Comparison of ENCODE assay signal across 21 cellular contexts in genomic region chr4:3856604-3857204, GRCh38.
DNase-seq lines count a peak whose midpoint lies in the region; ATAC-seq, FAIRE-seq and TF ChIP-seq lines count a peak whose summit lies in the region.
"Had no signal": no experiment of that assay in that cellular context is flagged by ENCODE, and none has a peak within 500 bp of the region (broad histone marks: within the 10 kb centered on the region; RNA-seq: fewer than 3 reads in every experiment).

No MANE protein-coding gene starts in this region.

- no peak overlapping the region for H3K4me3 Mint-ChIP-seq in neural crest cell
- H3K4me3 Mint-ChIP-seq: CD4-positive, alpha-beta T cell; HFFc6 had no signal

- H4K8ac ChIP-seq in H1 (ENCODE audit: extremely low read depth, insufficient read depth, low read length), result no peak overlapping the region

- H3K18ac ChIP-seq in H1 (ENCODE audit: extremely low read depth, low read length), result no peak overlapping the region

- H3K4me3 ChIP-seq in left ventricle myocardium inferior, result no peak overlapping the region
- no peak overlapping the region for H3K4me3 ChIP-seq in H1 (ENCODE audit: extremely low read depth in 1 of 4, insufficient read depth in 2 of 4, low read depth in 3 of 4, low read length in 4 of 4)
- H3K4me3 ChIP-seq: A549 had no signal

- H3K36me3 Mint-ChIP-seq in neural crest cell (ENCODE audit: low read depth), result no peaks in the 10 kb centered on the region

- H3K27ac Mint-ChIP-seq in neural crest cell (ENCODE audit: unreplicated experiment), result peak overlapping the region; percentile 19
- H3K27ac Mint-ChIP-seq: CD4-positive, alpha-beta T cell; HFFc6 had no signal

- no peaks in the 10 kb centered on the region for H3K79me1 ChIP-seq in H1 (ENCODE audit: low read depth, low read length)

- no peak for TF ChIP-seq CTCF in left ventricle myocardium inferior (IDR thresholded peaks at IDR 0.05; ENCODE audit: borderline replicate concordance)
- no peak for TF ChIP-seq CTCF in H1 (IDR thresholded peaks at IDR 0.05; ENCODE audit: control extremely low read depth in 1 of 3, insufficient read depth in 1 of 3, low read depth in 1 of 3, low read length in 3 of 3)
- no peak for TF ChIP-seq CTCF in neural crest cell (conservative IDR thresholded peaks at IDR 0.05)

- H3K27ac ChIP-seq in left ventricle myocardium inferior (replicated peaks) (no peak overlapping the region), H1 (ENCODE audit: low read depth, low read length) (no peak overlapping the region)
- H3K27ac ChIP-seq: 22Rv1, A549, C4-2B had no signal

- H3K4me1 Mint-ChIP-seq in neural crest cell, result peaks cover under 1% of the 10 kb centered on the region

- no peak overlapping the region for H3K56ac ChIP-seq in H1 (replicated peaks; ENCODE audit: insufficient read length, low read depth, low read length)

- H2BK20ac ChIP-seq in H1 (ENCODE audit: low read length), result 0 out of 2 replicates have a peak overlapping the region, but pooled peaks have one; percentile 72

- no peak overlapping the region for H3K23ac ChIP-seq in H1 (ENCODE audit: insufficient read length)

- H3K14ac ChIP-seq in H1 (ENCODE audit: insufficient read length), result no peak overlapping the region

- H3K27me3 ChIP-seq in left ventricle myocardium inferior (ENCODE audit: low read depth) (peaks cover 90% of the 10 kb centered on the region), H1 (replicated peaks in 1 of 4; ENCODE audit: control insufficient read depth in 3 of 4, extremely low read depth in 1 of 4, insufficient read depth in 3 of 4, low read length in 3 of 4) (no peaks in the 10 kb centered on the region; a peak in 1 of 7 replicates)

- H3K9me3 Mint-ChIP-seq in neural crest cell, result no peaks in the 10 kb centered on the region
- H3K9me3 Mint-ChIP-seq: CD4-positive, alpha-beta T cell; HFFc6 had no signal

- DNase-seq in Right ventricle myocardium superior, result peak; percentile 24
- DNase-seq in left ventricle myocardium inferior, result no peak
- no peak for DNase-seq in H1 (ENCODE audit: low read depth in 1 of 2, low spot score in 2 of 2)
- no peak for DNase-seq in neural crest cell (ENCODE audit: low read depth, low spot score)
- no peak for DNase-seq in T-helper 9 cell
- no peak for DNase-seq in MV-4-11 (lab: John Stamatoyannopoulos, UW)
- no peak for DNase-seq in central memory CD4-positive, alpha-beta T cell
- DNase-seq: AML-193; Caco-2; CD4-positive, alpha-beta T cell; HCEC 1CT; HFFc6; IMR-90 had no signal

- H2BK120ac ChIP-seq in H1 (replicated peaks; ENCODE audit: low read depth, low read length), result no peak overlapping the region

- intact Hi-C loops in Right ventricle myocardium superior (cut with DNase I), result no loop called here
- intact Hi-C loops in left ventricle myocardium inferior (cut with micrococcal nuclease), result no loop called here

- H3K79me2 ChIP-seq in H1 (ENCODE audit: control insufficient read depth in 1 of 2, insufficient read depth in 2 of 2, low read length in 2 of 2), result no peaks in the 10 kb centered on the region; a peak in 1 of 4 replicates

- no peak overlapping the region for H4K5ac ChIP-seq in H1 (ENCODE audit: insufficient read length, low read depth, low read length)

- H3K4ac ChIP-seq in H1 (replicated peaks; ENCODE audit: insufficient read length, low read depth, low read length), result no peak overlapping the region

- no peak overlapping the region for H2BK12ac ChIP-seq in H1 (ENCODE audit: low read depth, low read length)

- CTCF ChIA-PET in H1 (lab: Charles Lee; ENCODE audit: partially characterized antibody), result interaction anchor here (0.8 to 4.6 kb wide), 9 partner anchors 8 to 285 kb away, joined by 3 to 38 read pairs (median 7); no protein-coding TSS in a partner anchor

- 84% methylated on average over 8 of the region's 8 CpGs; no CpG with 5 or more reads in 1 of the 2 experiments for WGBS in H1 (ENCODE audit: extremely low coverage in 1 of 2, insufficient coverage in 1 of 2, insufficient read length in 1 of 2, insufficient replicate concordance in 2 of 2, low coverage in 1 of 2, low lambda C conversion rate in 2 of 2, missing lambda C conversion rate in 1 of 2), 2 experiments

- no peak overlapping the region for H2BK5ac ChIP-seq in H1 (ENCODE audit: low read depth, low read length)

- H3K27me3 Mint-ChIP-seq in neural crest cell (ENCODE audit: low read depth), result peaks cover 61% of the 10 kb centered on the region

- no peaks in the 10 kb centered on the region for H3K9me3 ChIP-seq in left ventricle myocardium inferior (replicated peaks)
- no peaks in the 10 kb centered on the region for H3K9me3 ChIP-seq in H1 (ENCODE audit: insufficient read depth in 2 of 2, low read depth in 1 of 2, low read length in 1 of 2)
- H3K9me3 ChIP-seq: A549, Caco-2 had no signal

- H2AK5ac ChIP-seq in H1 (ENCODE audit: low read depth, low read length), result peak overlapping the region; percentile 82; the same call in 1 of the 2 replicates

- H3K9ac ChIP-seq in H1 (replicated peaks in 1 of 4; ENCODE audit: extremely low read depth in 1 of 4, low read depth in 3 of 4, low read length in 3 of 4), result no peak overlapping the region

- H4K91ac ChIP-seq in H1 (replicated peaks; ENCODE audit: insufficient read length, low read length), result no peak overlapping the region

- no peak for FAIRE-seq in H1 (lab: Jason Lieb, UNC)
- FAIRE-seq: A549, D721Med, G401.6, GM12891, GM19239, HTR-8/SVneo had no signal

- TF ChIP-seq RAD21 in H1 (IDR thresholded peaks at IDR 0.05 in 1 of 2, conservative IDR thresholded peaks at IDR 0.05 in 1 of 2; ENCODE audit: low read depth in 2 of 2, low read length in 2 of 2), result no peak

- H3K36me3 ChIP-seq in left ventricle myocardium inferior, result no peaks in the 10 kb centered on the region
- H3K36me3 ChIP-seq in H1 (ENCODE audit: control insufficient read depth in 2 of 4, insufficient read depth in 4 of 4, low read length in 3 of 4), result no peaks in the 10 kb centered on the region

- peak overlapping the region; percentile 72; the same call in 1 of the 2 replicates for H2BK15ac ChIP-seq in H1 (ENCODE audit: low read length)

- POLR2A ChIA-PET in H1 (lab: Charles Lee; ENCODE audit: partially characterized antibody), result interaction anchor here (1.4 to 1.5 kb wide), 2 partner anchors 14 to 27 kb away, joined by 3 to 4 read pairs; no protein-coding TSS in a partner anchor

- no peak overlapping the region for H2AFZ ChIP-seq in H1 (ENCODE audit: low read length)

- H3K23me2 ChIP-seq in H1 (ENCODE audit: low read depth, low read length), result peaks cover 1% of the 10 kb centered on the region

- H3K4me1 ChIP-seq in left ventricle myocardium inferior, result no peaks in the 10 kb centered on the region
- H3K4me1 ChIP-seq in H1 (replicated peaks in 1 of 4; ENCODE audit: control insufficient read depth in 3 of 4, insufficient read depth in 4 of 4, low read length in 3 of 4), result peaks cover 0 to 11% (median 5%) of the 10 kb centered on the region in 4 experiments; a peak in 5 of 7 replicates
- H3K4me1 ChIP-seq: A549, Caco-2 had no signal

- peaks cover 0 to 1% of the 10 kb centered on the region in 2 experiments for H4K20me1 ChIP-seq in H1 (replicated peaks in 1 of 2; ENCODE audit: control insufficient read depth in 1 of 2, insufficient read depth in 2 of 2, low read length in 2 of 2)

- ATAC-seq in Right ventricle myocardium superior (ENCODE audit: poor library complexity), result no peak

- no peak for TF ChIP-seq EP300 in H1 (IDR thresholded peaks at IDR 0.05; ENCODE audit: borderline replicate concordance in 1 of 2, low read depth in 2 of 2, low read length in 2 of 2)

- H3K4me2 ChIP-seq in H1 (ENCODE audit: insufficient read depth in 1 of 2, low read depth in 2 of 2, low read length in 2 of 2), result no peak overlapping the region
- H3K4me2 ChIP-seq: A549 had no signal

- TF ChIP-seq POLR2A in H1 (IDR thresholded peaks at IDR 0.05; ENCODE audit: control extremely low read depth in 1 of 2, low read depth in 2 of 2, low read length in 2 of 2), result no peak

TF ChIP-seq in H1, 55 proteins besides CTCF, POLR2A, EP300 and RAD21:
- TF ChIP-seq USF2 (IDR thresholded peaks at IDR 0.05; ENCODE audit: low read length) (no peak), POU5F1 (IDR thresholded peaks at IDR 0.05; ENCODE audit: low read depth, low read length) (no peak), NRF1 (IDR thresholded peaks at IDR 0.05; ENCODE audit: low read depth, low read length) (no peak)
